Comparison of ENCODE assay signal across 1 cellular context in genomic region chr2:174003635-174004310, GRCh38.
TF ChIP-seq lines count a peak whose summit lies in the region.

No MANE protein-coding gene starts in this region.

TF ChIP-seq in K562, 482 proteins besides CTCF, POLR2A, EP300 and RAD21 (continued from another document):
- TF ChIP-seq RREB1 (CRISPR knock-in tag; IDR thresholded peaks at IDR 0.05): 0 out of 2 replicates have a peak, but pooled peaks have one; percentile 53
- 0 out of 4 replicates have a peak, but pooled peaks of 1 of the 2 experiments have one; percentile 14 for TF ChIP-seq RCOR1 (IDR thresholded peaks at IDR 0.05; ENCODE audit: borderline replicate concordance in 1 of 2, low read depth in 2 of 2, low read length in 2 of 2)
- 0 out of 2 replicates have a peak, but pooled peaks have one; percentile 16 for TF ChIP-seq MTA1 (IDR thresholded peaks at IDR 0.05; ENCODE audit: borderline replicate concordance)
- peak; percentile 70; the same call in 1 of the 2 replicates for TF ChIP-seq JUND (IDR thresholded peaks at IDR 0.05; ENCODE audit: borderline replicate concordance, low read depth, low read length)
- TF ChIP-seq JUND (tag; IDR thresholded peaks at IDR 0.05; ENCODE audit: borderline replicate concordance, low read depth, low read length): peak; percentile 76; the same call in 2 of the 3 replicates
- TF ChIP-seq CEBPB (tag; IDR thresholded peaks at IDR 0.05): peak; percentile 28; the same call in 1 of the 2 replicates
- TF ChIP-seq CTBP1 (IDR thresholded peaks at IDR 0.05; ENCODE audit: borderline replicate concordance): peak; percentile 38; the same call in 1 of the 2 replicates
- TF ChIP-seq ZNF699 (CRISPR knock-in tag; IDR thresholded peaks at IDR 0.05; ENCODE audit: insufficient replicate concordance): no peak
- no peak for TF ChIP-seq IRF9 (tag; IDR thresholded peaks at IDR 0.05)
- no peak for TF ChIP-seq ZNF431 (CRISPR knock-in tag; IDR thresholded peaks at IDR 0.05)
- TF ChIP-seq SMARCE1 (IDR thresholded peaks at IDR 0.05): peak; percentile 49; the same call in 1 of the 2 replicates
- TF ChIP-seq ZEB2 (IDR thresholded peaks at IDR 0.05): peak; percentile 66
